ENCODE assay signal across 18 cellular contexts in genomic region chr12:4438834-4439596, GRCh38. TPM values are rescaled to one million over a fixed set of nuclear protein-coding genes. Genes with fewer than 3 reads are reported as not detected.
A peak's percentile ranks its signal among the peaks of the same experiment; 100 is the strongest.
DNase-seq lines count a peak whose midpoint lies in the region; ATAC-seq, FAIRE-seq and TF ChIP-seq lines count a peak whose summit lies in the region.
"Had no signal": no experiment of that assay in that cellular context is flagged by ENCODE, and none has a peak within 500 bp of the region (broad histone marks: within the 10 kb centered on the region; RNA-seq: fewer than 3 reads in every experiment).

No MANE protein-coding gene starts in this region.

- H3K4me3 ChIP-seq in H7 (ENCODE audit: insufficient read depth, low read depth, low read length), result no peak overlapping the region
- H3K4me3 ChIP-seq: SJSA1, vagina had no signal

- intact Hi-C loops in CD14-positive monocyte (cut with micrococcal nuclease), result no loop called here

- H3K9me3 Mint-ChIP-seq in CD14-positive monocyte, result peaks cover 0 to 11% (median 5%) of the 10 kb centered on the region in 7 donors
- H3K9me3 Mint-ChIP-seq: naive thymus-derived CD8-positive, alpha-beta T cell had no signal

- H3K27ac Mint-ChIP-seq in CD14-positive monocyte, result peak overlapping the region; percentile 68 to 91 (median 86)

- peaks cover 1 to 18% (median 6%) of the 10 kb centered on the region in 3 donors for H3K27me3 Mint-ChIP-seq in CD14-positive monocyte (ENCODE audit: low read depth in 3 of 3)

- peak overlapping the region in 1 of 2 donors; percentile 75 for H3K4me3 Mint-ChIP-seq in CD14-positive monocyte

- H3K36me3 ChIP-seq in H7 (replicated peaks; ENCODE audit: control insufficient read depth, insufficient read depth, low read length), result no peaks in the 10 kb centered on the region
- H3K36me3 ChIP-seq: BE2C, SJSA1, vagina had no signal

- no peak for TF ChIP-seq CTCF in CD14-positive monocyte (IDR thresholded peaks at IDR 0.05)
- TF ChIP-seq CTCF in D721Med (IDR thresholded peaks at IDR 0.05; ENCODE audit: insufficient read depth, missing control alignments), result no peak

- DNase-seq in CD14-positive monocyte (ENCODE audit: low spot score) (no peak), H7 (peak; percentile 7), SKM-1 treated with dmso at 0.1 percent for 144 hours (lab: John Stamatoyannopoulos, UW; ENCODE audit: unreplicated experiment) (peak; percentile 72), left lobe of liver (ENCODE audit: low spot score) (peak; percentile 22), NCI-H1105 (lab: John Stamatoyannopoulos, UW) (no peak), D721Med (ENCODE audit: insufficient read length, low spot score) (no peak), DMS79 treated with DMSO at 0.1 percent for 48 hours (lab: John Stamatoyannopoulos, UW) (no peak)
- no peak for DNase-seq in activated effector memory CD4-positive, alpha-beta T cell treated with Interleukin-2 at 50 U/mL for 16 hours
- DNase-seq: BE2C; left colon; naive thymus-derived CD8-positive, alpha-beta T cell; NCI-H774; stimulated activated CD4-positive, alpha-beta T cell treated with anti-CD3 and anti-CD28 coated beads, Interleukin-4, amount 100 ng/mL, for 4 hours; stimulated activated naive CD4-positive, alpha-beta T cell had no signal

- FAIRE-seq in D721Med (lab: Jason Lieb, UNC), result no peak

- peaks cover 2 to 5% of the 10 kb centered on the region in 2 donors for H3K36me3 Mint-ChIP-seq in CD14-positive monocyte
- H3K36me3 Mint-ChIP-seq: naive thymus-derived CD8-positive, alpha-beta T cell had no signal

- no peaks in the 10 kb centered on the region for H3K27me3 ChIP-seq in H7 (ENCODE audit: control insufficient read depth, insufficient read depth, low read length)
- H3K27me3 ChIP-seq: vagina had no signal

- H3K4me1 Mint-ChIP-seq in CD14-positive monocyte, result peaks cover 50% of the 10 kb centered on the region

- ATAC-seq in left lobe of liver, result no peak
- ATAC-seq: left colon; naive thymus-derived CD8-positive, alpha-beta T cell had no signal

RNA-seq across cellular contexts. Expression of gene FGF6, which starts 6.6 kb away (rescaled TPM):
- not detected for polyA plus RNA-seq in CD14-positive monocyte
- total RNA-seq in H7 (2014; rRNA removed; shearing (Covaris generic)), result not detected in 2 replicates
- total RNA-seq in left lobe of liver, result not detected
- total RNA-seq: cerebellum; epithelial cell of proximal tubule; left colon; naive thymus-derived CD8-positive, alpha-beta T cell; SJSA1; vagina had no signal
- polyA plus RNA-seq: naive thymus-derived CD8-positive, alpha-beta T cell had no signal

RNA-seq across cellular contexts. Expression of gene FGF23, which starts 59.5 kb away (rescaled TPM):
- not detected for polyA plus RNA-seq in CD14-positive monocyte
- 0.17 and 0.37 TPM in 2 replicates for total RNA-seq in H7 (2014; rRNA removed; shearing (Covaris generic))
- 0.25 TPM for total RNA-seq in left lobe of liver
- total RNA-seq: cerebellum; epithelial cell of proximal tubule; left colon; naive thymus-derived CD8-positive, alpha-beta T cell; SJSA1; vagina had no signal
- polyA plus RNA-seq: naive thymus-derived CD8-positive, alpha-beta T cell had no signal

Comparison
In these comparisons a context has a peak if more than half of its experiments do, and no peak if none do; other contexts are left out.
1. DNase-seq: peak in H7 (single experiment), SKM-1 treated with dmso at 0.1 percent for 144 hours (single experiment) and left lobe of liver (single experiment); none in CD14-positive monocyte (single experiment), NCI-H1105 (single experiment), D721Med (single experiment), DMS79 treated with DMSO at 0.1 percent for 48 hours (single experiment) and activated effector memory CD4-positive, alpha-beta T cell treated with Interleukin-2 at 50 U/mL for 16 hours (single experiment).